6 cellular contexts compared by ENCODE assay signal in genomic region chrX:40030205-40030604, GRCh38.
"Had no signal": no experiment of that assay in that cellular context is flagged by ENCODE, and none has a peak within 500 bp of the region (broad histone marks: within the 10 kb centered on the region; RNA-seq: fewer than 3 reads in every experiment).

No MANE protein-coding gene starts in this region.

- H3K36me3 ChIP-seq: HAP-1 had no signal

- H2AFZ ChIP-seq: GM23248 had no signal

- H3K9me3 ChIP-seq: HAP-1 had no signal

- H3K4me3 ChIP-seq: GM23248, HAP-1, K562 had no signal

- H3K27ac ChIP-seq: GM23248 had no signal

- DNase-seq: GM23248, GOT3, H7, IMR-90 had no signal
